ENCODE assay signal across 8 cellular contexts in genomic region chr2:74186038-74186437, GRCh38. TPM values are rescaled to one million over a fixed set of nuclear protein-coding genes. Genes with fewer than 3 reads are reported as not detected.
DNase-seq lines count a peak whose midpoint lies in the region; ATAC-seq, FAIRE-seq and TF ChIP-seq lines count a peak whose summit lies in the region.

No MANE protein-coding gene starts in this region.

- no peaks in the 10 kb centered on the region for H3K36me3 ChIP-seq in suprapubic skin

- WGBS in suprapubic skin = 79% methylated on average over 9 of the region's 9 CpGs

- TF ChIP-seq CTCF in suprapubic skin (IDR thresholded peaks at IDR 0.05) (no peak), D721Med (IDR thresholded peaks at IDR 0.05; ENCODE audit: insufficient read depth, missing control alignments) (no peak)

- H3K4me1 ChIP-seq in suprapubic skin = peaks cover 5% of the 10 kb centered on the region

- no peak for TF ChIP-seq POLR2A in suprapubic skin (IDR thresholded peaks at IDR 0.05)

- no peaks in the 10 kb centered on the region for H3K9me3 ChIP-seq in suprapubic skin

- peak; percentile 68 for ATAC-seq in GM18870 (IDR thresholded peaks at IDR 0.05; ENCODE audit: unreplicated experiment)
- ATAC-seq in HG02642 (IDR thresholded peaks at IDR 0.05; ENCODE audit: poor library complexity, unreplicated experiment) = peak; percentile 62

- FAIRE-seq in D721Med (lab: Jason Lieb, UNC) = no peak

- H3K27ac ChIP-seq in suprapubic skin = peak overlapping the region; percentile 38

- H3K27me3 ChIP-seq in suprapubic skin = no peaks in the 10 kb centered on the region

- no peak for TF ChIP-seq EP300 in suprapubic skin (IDR thresholded peaks at IDR 0.05)

- DNase-seq in NOMO-1 treated with DMSO at 0.1 percent for 48 hours (lab: John Stamatoyannopoulos, UW; ENCODE audit: unreplicated experiment) (peak; percentile 95), globus pallidus (ENCODE audit: low spot score) (peak; percentile 62), suprapubic skin (ENCODE audit: low spot score in 2 of 2) (no peak), NCI-H1048 (lab: John Stamatoyannopoulos, UW) (no peak), D721Med (ENCODE audit: insufficient read length, low spot score) (no peak), NCI-H1092 (lab: John Stamatoyannopoulos, UW) (no peak)

- H3K4me3 ChIP-seq in suprapubic skin = no peak overlapping the region

RNA-seq across cellular contexts. Expression of gene MOB1A, which starts 7.4 kb away (rescaled TPM):
- 10 to 100 TPM; 65.2 to 96.6 (median 79.2) TPM for total RNA-seq in suprapubic skin

RNA-seq across cellular contexts. Expression of gene MTHFD2, which starts 12.4 kb away (rescaled TPM):
- 10 to 100 TPM; 15.5 to 28.1 (median 17.5) TPM for total RNA-seq in suprapubic skin

RNA-seq across cellular contexts. Expression of gene BOLA3, which starts 38.3 kb away (rescaled TPM):
- total RNA-seq in suprapubic skin = 10 to 100 TPM; 18.9 to 44.0 (median 28.1) TPM

Comparison
In these comparisons a context has a peak if more than half of its experiments do, and no peak if none do; other contexts are left out.
1. DNase-seq: peak in NOMO-1 treated with DMSO at 0.1 percent for 48 hours (single experiment) and globus pallidus (single experiment); none in suprapubic skin (0 of 2), NCI-H1048 (single experiment), D721Med (single experiment) and NCI-H1092 (single experiment).